ENCODE assay signal across 20 cellular contexts in genomic region chr14:101986953-101987352, GRCh38. TPM values are rescaled to one million over a fixed set of nuclear protein-coding genes. Genes with fewer than 3 reads are reported as not detected.
DNase-seq lines count a peak whose midpoint lies in the region; ATAC-seq and TF ChIP-seq lines count a peak whose summit lies in the region.
"Had no signal": no experiment of that assay in that cellular context is flagged by ENCODE, and none has a peak within 500 bp of the region (broad histone marks: within the 10 kb centered on the region; RNA-seq: fewer than 3 reads in every experiment).

No MANE protein-coding gene starts in this region.

- DNase-seq in NCI-H82 (lab: John Stamatoyannopoulos, UW) (peak; percentile 2), NCI-H82 treated with DMSO at 0.1 percent for 48 hours (lab: John Stamatoyannopoulos, UW; ENCODE audit: unreplicated experiment) (no peak), esophagus muscularis mucosa (ENCODE audit: extremely low spot score) (no peak), NCI-H226 (no peak)
- no peak for DNase-seq in stimulated activated naive CD8-positive, alpha-beta T cell treated with anti-CD3 and anti-CD28 coated beads, Interleukin-15, amount 100 ng/mL, for 72 hours
- DNase-seq in stimulated activated naive CD8-positive, alpha-beta T cell treated with anti-CD3 and anti-CD28 coated beads, Interleukin-15, Interleukin-2, amounts not matched to agents 100 U/mL and 50 U/mL, for 24 hours: no peak
- no peak for DNase-seq in stimulated activated naive B cell treated with anti-CD40 and anti-IgM and Interleukin-4, amounts not matched to agents 10 μg/mL and 1 μg/mL and 100 μg/mL, for 72 hours
- DNase-seq: BE2C; CD4-positive, alpha-beta T cell; COR-L47; DMS53; DMS79 treated with DMSO at 0.1 percent for 48 hours; GF-D8; H9 had no signal

- no peak for ATAC-seq in stimulated activated naive CD8-positive, alpha-beta T cell treated with anti-CD3 and anti-CD28 coated beads, Interleukin-15, amount 100 ng/mL, for 72 hours
- no peak for ATAC-seq in stimulated activated naive CD8-positive, alpha-beta T cell treated with anti-CD3 and anti-CD28 coated beads, Interleukin-15, Interleukin-2, amounts not matched to agents 100 U/mL and 50 U/mL, for 24 hours
- no peak for ATAC-seq in stimulated activated naive B cell treated with anti-CD40 and anti-IgM and Interleukin-4, amounts not matched to agents 10 μg/mL and 1 μg/mL and 100 μg/mL, for 72 hours (replicated peaks)
- ATAC-seq in HG03457 (IDR thresholded peaks at IDR 0.05; ENCODE audit: unreplicated experiment): no peak
- ATAC-seq: GM23338, HCT116 had no signal

- no peak for TF ChIP-seq POLR2A in esophagus muscularis mucosa (IDR thresholded peaks at IDR 0.05; ENCODE audit: low read depth)

- TF ChIP-seq EP300 in esophagus muscularis mucosa (IDR thresholded peaks at IDR 0.05): no peak

- peak overlapping the region in 3 of 4 donors; percentile 22 to 44 (median 35) for H3K27ac ChIP-seq in esophagus muscularis mucosa (replicated peaks in 1 of 4)
- H3K27ac ChIP-seq: 22Rv1; BLaER1 treated with 17β-estradiol and CSF1 and Interleukin-3, amounts not matched to agents 10 nM and 100 nM had no signal

- H3K4me3 ChIP-seq in esophagus muscularis mucosa: no peak overlapping the region
- H3K4me3 ChIP-seq: BLaER1 treated with 17β-estradiol and CSF1 and Interleukin-3, amounts not matched to agents 10 nM and 100 nM; GM23338 had no signal

- peak overlapping the region; percentile 48 to 85 for H3K27ac Mint-ChIP-seq in stimulated activated naive CD8-positive, alpha-beta T cell treated with anti-CD3 and anti-CD28 coated beads, Interleukin-15, amount 100 ng/mL, for 72 hours
- H3K27ac Mint-ChIP-seq in stimulated activated naive B cell treated with anti-CD40 and anti-IgM and Interleukin-4, amounts not matched to agents 10 μg/mL and 1 μg/mL and 100 μg/mL, for 72 hours: peak overlapping the region; percentile 39
- H3K27ac Mint-ChIP-seq: CD4-positive, alpha-beta T cell; GM23338 had no signal

- WGBS in esophagus muscularis mucosa: 95% methylated on average over 7 of the region's 7 CpGs

- H3K4me3 Mint-ChIP-seq in stimulated activated naive CD8-positive, alpha-beta T cell treated with anti-CD3 and anti-CD28 coated beads, Interleukin-15, amount 100 ng/mL, for 72 hours: no peak overlapping the region
- no peak overlapping the region for H3K4me3 Mint-ChIP-seq in stimulated activated naive B cell treated with anti-CD40 and anti-IgM and Interleukin-4, amounts not matched to agents 10 μg/mL and 1 μg/mL and 100 μg/mL, for 72 hours
- H3K4me3 Mint-ChIP-seq: CD14-positive monocyte; CD4-positive, alpha-beta T cell; GM23338; H9 had no signal

- no peaks in the 10 kb centered on the region for H3K9me3 ChIP-seq in esophagus muscularis mucosa
- H3K9me3 ChIP-seq: BE2C; BLaER1 treated with 17β-estradiol and CSF1 and Interleukin-3, amounts not matched to agents 10 nM and 100 nM had no signal

- peaks cover 88 to 99% (median 98%) of the 10 kb centered on the region in 4 donors for H3K36me3 ChIP-seq in esophagus muscularis mucosa

- no peaks in the 10 kb centered on the region for H3K27me3 ChIP-seq in esophagus muscularis mucosa
- H3K27me3 ChIP-seq: BE2C; BLaER1 treated with 17β-estradiol and CSF1 and Interleukin-3, amounts not matched to agents 10 nM and 100 nM had no signal

- H3K27me3 Mint-ChIP-seq in stimulated activated naive CD8-positive, alpha-beta T cell treated with anti-CD3 and anti-CD28 coated beads, Interleukin-15, amount 100 ng/mL, for 72 hours: no peaks in the 10 kb centered on the region
- no peaks in the 10 kb centered on the region for H3K27me3 Mint-ChIP-seq in stimulated activated naive B cell treated with anti-CD40 and anti-IgM and Interleukin-4, amounts not matched to agents 10 μg/mL and 1 μg/mL and 100 μg/mL, for 72 hours
- H3K27me3 Mint-ChIP-seq: CD4-positive, alpha-beta T cell had no signal

- H3K4me1 ChIP-seq in esophagus muscularis mucosa: peaks cover 0 to 14% (median 8%) of the 10 kb centered on the region in 4 donors
- H3K4me1 ChIP-seq: BE2C had no signal

- H3K4me1 Mint-ChIP-seq in stimulated activated naive CD8-positive, alpha-beta T cell treated with anti-CD3 and anti-CD28 coated beads, Interleukin-15, amount 100 ng/mL, for 72 hours: no peaks in the 10 kb centered on the region
- peaks cover 14 to 24% of the 10 kb centered on the region in 2 donors for H3K4me1 Mint-ChIP-seq in stimulated activated naive B cell treated with anti-CD40 and anti-IgM and Interleukin-4, amounts not matched to agents 10 μg/mL and 1 μg/mL and 100 μg/mL, for 72 hours
- H3K4me1 Mint-ChIP-seq: CD14-positive monocyte, GM23338, H9 had no signal

- no peaks in the 10 kb centered on the region for H3K9me3 Mint-ChIP-seq in stimulated activated naive CD8-positive, alpha-beta T cell treated with anti-CD3 and anti-CD28 coated beads, Interleukin-15, amount 100 ng/mL, for 72 hours
- no peaks in the 10 kb centered on the region for H3K9me3 Mint-ChIP-seq in stimulated activated naive B cell treated with anti-CD40 and anti-IgM and Interleukin-4, amounts not matched to agents 10 μg/mL and 1 μg/mL and 100 μg/mL, for 72 hours
- H3K9me3 Mint-ChIP-seq: CD14-positive monocyte; CD4-positive, alpha-beta T cell; GM23338; H9 had no signal

- no peak for TF ChIP-seq CTCF in esophagus muscularis mucosa (IDR thresholded peaks at IDR 0.05)

- intact Hi-C loops in esophagus muscularis mucosa (cut with DNase I): no loop called here

- peaks cover 54 to 70% of the 10 kb centered on the region in 2 donors for H3K36me3 Mint-ChIP-seq in stimulated activated naive B cell treated with anti-CD40 and anti-IgM and Interleukin-4, amounts not matched to agents 10 μg/mL and 1 μg/mL and 100 μg/mL, for 72 hours

RNA-seq across cellular contexts. Expression of gene DYNC1H1, which starts 22.6 kb away (rescaled TPM):
- total RNA-seq in esophagus muscularis mucosa: 100 to 1,000 TPM; 608 to 897 (median 728) TPM
